Comparison of ENCODE assay signal across 1 cellular context in the genomic region with DNA sequence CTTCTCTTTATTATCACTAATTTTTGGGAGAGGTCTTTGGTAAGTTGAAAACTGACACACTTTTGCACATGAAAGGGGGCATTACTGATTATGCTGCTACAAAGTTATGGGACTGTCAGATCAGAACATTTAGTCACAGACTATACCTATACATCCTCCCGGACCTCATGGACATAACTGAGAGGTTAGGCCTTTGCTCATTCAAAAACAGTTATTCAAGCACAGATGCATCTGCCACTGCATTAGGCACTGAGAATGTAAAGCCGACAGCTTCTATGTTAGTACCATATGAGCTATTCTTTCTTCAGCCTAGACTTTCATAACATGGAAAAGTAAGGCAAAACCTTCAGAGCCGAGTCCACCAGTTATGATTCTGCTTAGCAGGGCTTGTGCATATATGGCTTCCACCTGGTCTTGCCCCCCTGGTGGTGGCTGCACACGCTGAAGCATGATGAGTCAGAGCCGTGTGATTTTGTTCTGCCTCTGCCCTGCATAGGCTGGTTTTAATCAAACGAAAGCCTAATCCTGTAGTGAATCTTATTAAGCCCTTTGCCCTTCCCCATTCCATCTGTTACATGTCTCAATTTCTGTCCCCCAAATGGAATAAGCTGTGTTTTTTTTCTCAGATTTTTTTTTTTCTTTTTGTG.
TF ChIP-seq lines count a peak whose summit lies in the region.

No MANE protein-coding gene starts in this region.

TF ChIP-seq in HCT116, 20 proteins besides CTCF, POLR2A, EP300 and RAD21 (continued from another document):
- TF ChIP-seq CEBPB (IDR thresholded peaks at IDR 0.05; ENCODE audit: low read depth), result no peak
- TF ChIP-seq FOSL1 (IDR thresholded peaks at IDR 0.05; ENCODE audit: low read depth), result peak; percentile 56
- TF ChIP-seq MAX (IDR thresholded peaks at IDR 0.05), result no peak; the same call in 1 of the 2 replicates
- TF ChIP-seq, protein P1, sequence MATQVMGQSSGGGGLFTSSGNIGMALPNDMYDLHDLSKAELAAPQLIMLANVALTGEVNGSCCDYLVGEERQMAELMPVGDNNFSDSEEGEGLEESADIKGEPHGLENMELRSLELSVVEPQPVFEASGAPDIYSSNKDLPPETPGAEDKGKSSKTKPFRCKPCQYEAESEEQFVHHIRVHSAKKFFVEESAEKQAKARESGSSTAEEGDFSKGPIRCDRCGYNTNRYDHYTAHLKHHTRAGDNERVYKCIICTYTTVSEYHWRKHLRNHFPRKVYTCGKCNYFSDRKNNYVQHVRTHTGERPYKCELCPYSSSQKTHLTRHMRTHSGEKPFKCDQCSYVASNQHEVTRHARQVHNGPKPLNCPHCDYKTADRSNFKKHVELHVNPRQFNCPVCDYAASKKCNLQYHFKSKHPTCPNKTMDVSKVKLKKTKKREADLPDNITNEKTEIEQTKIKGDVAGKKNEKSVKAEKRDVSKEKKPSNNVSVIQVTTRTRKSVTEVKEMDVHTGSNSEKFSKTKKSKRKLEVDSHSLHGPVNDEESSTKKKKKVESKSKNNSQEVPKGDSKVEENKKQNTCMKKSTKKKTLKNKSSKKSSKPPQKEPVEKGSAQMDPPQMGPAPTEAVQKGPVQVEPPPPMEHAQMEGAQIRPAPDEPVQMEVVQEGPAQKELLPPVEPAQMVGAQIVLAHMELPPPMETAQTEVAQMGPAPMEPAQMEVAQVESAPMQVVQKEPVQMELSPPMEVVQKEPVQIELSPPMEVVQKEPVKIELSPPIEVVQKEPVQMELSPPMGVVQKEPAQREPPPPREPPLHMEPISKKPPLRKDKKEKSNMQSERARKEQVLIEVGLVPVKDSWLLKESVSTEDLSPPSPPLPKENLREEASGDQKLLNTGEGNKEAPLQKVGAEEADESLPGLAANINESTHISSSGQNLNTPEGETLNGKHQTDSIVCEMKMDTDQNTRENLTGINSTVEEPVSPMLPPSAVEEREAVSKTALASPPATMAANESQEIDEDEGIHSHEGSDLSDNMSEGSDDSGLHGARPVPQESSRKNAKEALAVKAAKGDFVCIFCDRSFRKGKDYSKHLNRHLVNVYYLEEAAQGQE (IDR thresholded peaks at IDR 0.05; ENCODE audit: low read depth), result no peak
- TF ChIP-seq POLR2AphosphoS5 (IDR thresholded peaks at IDR 0.05; ENCODE audit: low read depth, low read length), result no peak
- TF ChIP-seq ZFX (IDR thresholded peaks at IDR 0.05), result no peak
- TF ChIP-seq SP1 (IDR thresholded peaks at IDR 0.05; ENCODE audit: low read depth), result no peak
- TF ChIP-seq, protein P2, sequence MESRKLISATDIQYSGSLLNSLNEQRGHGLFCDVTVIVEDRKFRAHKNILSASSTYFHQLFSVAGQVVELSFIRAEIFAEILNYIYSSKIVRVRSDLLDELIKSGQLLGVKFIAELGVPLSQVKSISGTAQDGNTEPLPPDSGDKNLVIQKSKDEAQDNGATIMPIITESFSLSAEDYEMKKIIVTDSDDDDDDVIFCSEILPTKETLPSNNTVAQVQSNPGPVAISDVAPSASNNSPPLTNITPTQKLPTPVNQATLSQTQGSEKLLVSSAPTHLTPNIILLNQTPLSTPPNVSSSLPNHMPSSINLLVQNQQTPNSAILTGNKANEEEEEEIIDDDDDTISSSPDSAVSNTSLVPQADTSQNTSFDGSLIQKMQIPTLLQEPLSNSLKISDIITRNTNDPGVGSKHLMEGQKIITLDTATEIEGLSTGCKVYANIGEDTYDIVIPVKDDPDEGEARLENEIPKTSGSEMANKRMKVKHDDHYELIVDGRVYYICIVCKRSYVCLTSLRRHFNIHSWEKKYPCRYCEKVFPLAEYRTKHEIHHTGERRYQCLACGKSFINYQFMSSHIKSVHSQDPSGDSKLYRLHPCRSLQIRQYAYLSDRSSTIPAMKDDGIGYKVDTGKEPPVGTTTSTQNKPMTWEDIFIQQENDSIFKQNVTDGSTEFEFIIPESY (IDR thresholded peaks at IDR 0.05; ENCODE audit: extremely low read depth, insufficient replicate concordance, low read length), result no peak
- no peak for TF ChIP-seq EZH2phosphoT487 (IDR thresholded peaks at IDR 0.05; ENCODE audit: borderline replicate concordance)
- TF ChIP-seq YY1 (IDR thresholded peaks at IDR 0.05; ENCODE audit: extremely low read depth, insufficient replicate concordance, low read depth, low read length), result no peak
- TF ChIP-seq, protein P3, sequence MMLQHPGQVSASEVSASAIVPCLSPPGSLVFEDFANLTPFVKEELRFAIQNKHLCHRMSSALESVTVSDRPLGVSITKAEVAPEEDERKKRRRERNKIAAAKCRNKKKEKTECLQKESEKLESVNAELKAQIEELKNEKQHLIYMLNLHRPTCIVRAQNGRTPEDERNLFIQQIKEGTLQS (IDR thresholded peaks at IDR 0.05), result 0 out of 2 replicates have a peak, but pooled peaks have one; percentile 24
